7 cellular contexts compared by ENCODE assay signal in genomic region chrX:232278-232655, GRCh38. TPM values are rescaled to one million over a fixed set of nuclear protein-coding genes. Genes with fewer than 3 reads are reported as not detected.
DNase-seq lines count a peak whose midpoint lies in the region; ATAC-seq and TF ChIP-seq lines count a peak whose summit lies in the region.
"Not testable (repeated sequence)": the region's sequence is repeated elsewhere in the genome, so short reads cannot be mapped to it uniquely, and the experiment has no call there.

No MANE protein-coding gene starts in this region.

- no CpG with 5 or more reads among the region's 42 CpGs for WGBS in endodermal cell (ENCODE audit: insufficient coverage in 1 of 2, insufficient read length in 1 of 2), 2 experiments

- DNase-seq in T-helper 17 cell; endodermal cell; naive thymus-derived CD4-positive, alpha-beta T cell: not testable (repeated sequence)

- not testable (repeated sequence) for H3K9me3 ChIP-seq in T-helper 17 cell (ENCODE audit: control insufficient read depth, low read length, poor library complexity, severe bottlenecking); endodermal cell (ENCODE audit: control insufficient read depth, low read length); naive thymus-derived CD4-positive, alpha-beta T cell (ENCODE audit: control insufficient read depth in 2 of 3, low read length in 3 of 3)

- H3K27ac ChIP-seq in endodermal cell (ENCODE audit: low read depth, low read length); naive thymus-derived CD4-positive, alpha-beta T cell (ENCODE audit: low read depth, low read length): not testable (repeated sequence)

- peak; percentile 52 for ATAC-seq in GM18867 (IDR thresholded peaks at IDR 0.05; ENCODE audit: unreplicated experiment)
- ATAC-seq in GM21390 (IDR thresholded peaks at IDR 0.05; ENCODE audit: unreplicated experiment) = peak; percentile 44
- peak; percentile 26 for ATAC-seq in HG02798 (IDR thresholded peaks at IDR 0.05; ENCODE audit: poor library complexity, unreplicated experiment)
- peak; percentile 37 for ATAC-seq in HG03280 (IDR thresholded peaks at IDR 0.05; ENCODE audit: unreplicated experiment)
- peak; percentile 46 for ATAC-seq in T-helper 17 cell
- peak; percentile 48 for ATAC-seq in naive thymus-derived CD4-positive, alpha-beta T cell

- intact Hi-C loops in naive thymus-derived CD4-positive, alpha-beta T cell (cut with micrococcal nuclease) = not testable (repeated sequence)

- H3K36me3 ChIP-seq in endodermal cell (ENCODE audit: control insufficient read depth, insufficient read depth, low read length); naive thymus-derived CD4-positive, alpha-beta T cell (ENCODE audit: control insufficient read depth in 2 of 3, insufficient read depth in 3 of 3, low read length in 3 of 3): not testable (repeated sequence)

- not testable (repeated sequence) for H3K4me3 ChIP-seq in endodermal cell (ENCODE audit: low read length); naive thymus-derived CD4-positive, alpha-beta T cell (ENCODE audit: low read length)

- not testable (repeated sequence) for H3K9me3 Mint-ChIP-seq in endodermal cell; naive thymus-derived CD4-positive, alpha-beta T cell

- H3K4me1 ChIP-seq in endodermal cell (ENCODE audit: control insufficient read depth, insufficient read depth, low read length); naive thymus-derived CD4-positive, alpha-beta T cell (ENCODE audit: control insufficient read depth in 2 of 2, insufficient read depth in 2 of 2, low read length in 2 of 2): not testable (repeated sequence)

- CTCF ChIA-PET in naive thymus-derived CD4-positive, alpha-beta T cell (lab: Charles Lee) = not testable (repeated sequence)

- not testable (repeated sequence) for H3K27me3 Mint-ChIP-seq in T-helper 17 cell; endodermal cell (ENCODE audit: insufficient read depth); naive thymus-derived CD4-positive, alpha-beta T cell

- H3K4me1 Mint-ChIP-seq in T-helper 17 cell; endodermal cell; naive thymus-derived CD4-positive, alpha-beta T cell: not testable (repeated sequence)

- POLR2A ChIA-PET in naive thymus-derived CD4-positive, alpha-beta T cell (lab: Charles Lee) = not testable (repeated sequence)

- H3K27ac Mint-ChIP-seq in T-helper 17 cell; endodermal cell; naive thymus-derived CD4-positive, alpha-beta T cell: not testable (repeated sequence)

- H3K4me3 Mint-ChIP-seq in T-helper 17 cell; naive thymus-derived CD4-positive, alpha-beta T cell: not testable (repeated sequence)
- H3K4me3 Mint-ChIP-seq in endodermal cell = peak overlapping the region; percentile 40

- TF ChIP-seq CTCF in endodermal cell (conservative IDR thresholded peaks at IDR 0.05) = not testable (repeated sequence)

- H3K27me3 ChIP-seq in endodermal cell (ENCODE audit: control insufficient read depth, insufficient read depth, low read length, poor library complexity, severe bottlenecking); naive thymus-derived CD4-positive, alpha-beta T cell (ENCODE audit: control insufficient read depth in 2 of 2, insufficient read depth in 2 of 2, low read length in 2 of 2): not testable (repeated sequence)

- not testable (repeated sequence) for H3K9ac ChIP-seq in endodermal cell (ENCODE audit: extremely low read depth, low read length, poor library complexity, severe bottlenecking)

- not testable (repeated sequence) for H3K36me3 Mint-ChIP-seq in T-helper 17 cell (ENCODE audit: low read depth); endodermal cell (ENCODE audit: low read depth); naive thymus-derived CD4-positive, alpha-beta T cell

RNA-seq across cellular contexts. Expression of gene PLCXD1, which starts 48.9 kb away (rescaled TPM):
- 10 to 100 TPM; 13.0 to 17.9 TPM for total RNA-seq in T-helper 17 cell
- 10 to 100 TPM; 70.3 to 96.9 TPM for total RNA-seq in endodermal cell
- 63.9 TPM for polyA plus RNA-seq in endodermal cell (2013, experiment 1 of 2)
- polyA plus RNA-seq in endodermal cell (2013, experiment 2 of 2) = 64.7 TPM
- total RNA-seq in naive thymus-derived CD4-positive, alpha-beta T cell = 10 to 100 TPM; 18.2 to 51.1 (median 40.6) TPM
- polyA plus RNA-seq in naive thymus-derived CD4-positive, alpha-beta T cell = 1 to 10 TPM; 3.2 to 8.4 TPM
